In the genomic region with DNA sequence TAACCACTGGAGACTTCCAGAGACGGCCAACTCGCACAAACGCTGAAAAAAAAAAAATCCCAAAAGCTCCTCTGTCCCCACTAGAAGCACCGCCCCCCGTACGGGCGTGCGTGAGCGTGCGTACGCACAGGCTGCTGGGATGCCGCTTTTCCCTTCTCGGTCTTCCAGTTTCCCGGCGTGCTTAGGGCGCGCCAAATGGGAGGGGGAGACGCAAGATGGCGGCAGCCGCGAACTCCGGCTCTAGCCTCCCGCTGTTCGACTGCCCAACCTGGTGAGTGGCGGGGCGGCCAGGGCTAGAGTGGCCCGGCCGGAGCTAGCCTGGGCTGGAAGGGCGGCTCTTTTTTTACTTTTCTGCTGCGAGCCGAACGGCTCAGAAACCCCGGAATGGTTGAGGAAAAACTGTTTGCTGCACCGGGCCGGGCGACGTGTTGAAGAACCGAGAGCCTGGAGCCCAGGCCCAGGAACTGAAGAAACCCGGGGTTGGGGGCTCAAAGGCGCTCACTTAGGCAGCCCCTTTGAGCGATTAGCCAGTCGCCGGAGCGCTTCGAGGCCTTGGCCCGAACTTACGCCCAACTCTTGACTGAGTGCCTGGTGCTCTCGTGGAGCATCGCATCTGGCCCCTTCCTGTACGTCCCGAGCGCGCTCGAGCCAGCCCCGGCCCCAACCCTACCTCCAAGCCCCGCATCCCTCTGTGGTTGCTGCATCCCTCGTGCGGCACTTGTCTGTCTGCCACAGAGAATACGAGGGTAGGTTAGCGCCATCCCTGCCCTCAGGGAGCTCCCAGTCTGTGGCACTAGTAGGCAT, we compare ENCODE assay signal across 1 cellular context.
TF ChIP-seq lines count a peak whose summit lies in the region.

A gene (plus strand): TSS at position 162 of the 804 bp plus-strand sequence. CDS start 54 bp downstream, at position 216.

TF ChIP-seq in SK-N-SH, 30 proteins besides CTCF, POLR2A, EP300 and RAD21 (continued from another document):
- TF ChIP-seq, protein P1, sequence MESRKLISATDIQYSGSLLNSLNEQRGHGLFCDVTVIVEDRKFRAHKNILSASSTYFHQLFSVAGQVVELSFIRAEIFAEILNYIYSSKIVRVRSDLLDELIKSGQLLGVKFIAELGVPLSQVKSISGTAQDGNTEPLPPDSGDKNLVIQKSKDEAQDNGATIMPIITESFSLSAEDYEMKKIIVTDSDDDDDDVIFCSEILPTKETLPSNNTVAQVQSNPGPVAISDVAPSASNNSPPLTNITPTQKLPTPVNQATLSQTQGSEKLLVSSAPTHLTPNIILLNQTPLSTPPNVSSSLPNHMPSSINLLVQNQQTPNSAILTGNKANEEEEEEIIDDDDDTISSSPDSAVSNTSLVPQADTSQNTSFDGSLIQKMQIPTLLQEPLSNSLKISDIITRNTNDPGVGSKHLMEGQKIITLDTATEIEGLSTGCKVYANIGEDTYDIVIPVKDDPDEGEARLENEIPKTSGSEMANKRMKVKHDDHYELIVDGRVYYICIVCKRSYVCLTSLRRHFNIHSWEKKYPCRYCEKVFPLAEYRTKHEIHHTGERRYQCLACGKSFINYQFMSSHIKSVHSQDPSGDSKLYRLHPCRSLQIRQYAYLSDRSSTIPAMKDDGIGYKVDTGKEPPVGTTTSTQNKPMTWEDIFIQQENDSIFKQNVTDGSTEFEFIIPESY (IDR thresholded peaks at IDR 0.05; ENCODE audit: borderline replicate concordance, low read depth): peak; percentile 53; the same call in 1 of the 2 replicates
- TF ChIP-seq CHD2 (IDR thresholded peaks at IDR 0.05; ENCODE audit: low read length, partially characterized antibody) (peak; percentile 70), YY1 (IDR thresholded peaks at IDR 0.05; ENCODE audit: low read depth) (peak; percentile 98), FOXJ3 (CRISPR knock-in tag; IDR thresholded peaks at IDR 0.05) (no peak), RCOR1 (IDR thresholded peaks at IDR 0.05; ENCODE audit: low read length) (no peak), NFIC (IDR thresholded peaks at IDR 0.05; ENCODE audit: borderline replicate concordance) (peak; percentile 27; the same call in 1 of the 2 replicates), JUND (IDR thresholded peaks at IDR 0.05) (peak; percentile 38; the same call in 1 of the 2 replicates), FOXM1 (IDR thresholded peaks at IDR 0.05; ENCODE audit: low read depth) (no peak), TCF12 (IDR thresholded peaks at IDR 0.05) (peak; percentile 44; the same call in 1 of the 2 replicates), SMC3 (IDR thresholded peaks at IDR 0.05; ENCODE audit: low read depth, low read length) (no peak), TAF1 (IDR thresholded peaks at IDR 0.05; ENCODE audit: borderline replicate concordance, low read depth, low read length) (peak; percentile 100), NRF1 (IDR thresholded peaks at IDR 0.05; ENCODE audit: low read depth, low read length) (peak; percentile 77)
- TF ChIP-seq, protein P2, sequence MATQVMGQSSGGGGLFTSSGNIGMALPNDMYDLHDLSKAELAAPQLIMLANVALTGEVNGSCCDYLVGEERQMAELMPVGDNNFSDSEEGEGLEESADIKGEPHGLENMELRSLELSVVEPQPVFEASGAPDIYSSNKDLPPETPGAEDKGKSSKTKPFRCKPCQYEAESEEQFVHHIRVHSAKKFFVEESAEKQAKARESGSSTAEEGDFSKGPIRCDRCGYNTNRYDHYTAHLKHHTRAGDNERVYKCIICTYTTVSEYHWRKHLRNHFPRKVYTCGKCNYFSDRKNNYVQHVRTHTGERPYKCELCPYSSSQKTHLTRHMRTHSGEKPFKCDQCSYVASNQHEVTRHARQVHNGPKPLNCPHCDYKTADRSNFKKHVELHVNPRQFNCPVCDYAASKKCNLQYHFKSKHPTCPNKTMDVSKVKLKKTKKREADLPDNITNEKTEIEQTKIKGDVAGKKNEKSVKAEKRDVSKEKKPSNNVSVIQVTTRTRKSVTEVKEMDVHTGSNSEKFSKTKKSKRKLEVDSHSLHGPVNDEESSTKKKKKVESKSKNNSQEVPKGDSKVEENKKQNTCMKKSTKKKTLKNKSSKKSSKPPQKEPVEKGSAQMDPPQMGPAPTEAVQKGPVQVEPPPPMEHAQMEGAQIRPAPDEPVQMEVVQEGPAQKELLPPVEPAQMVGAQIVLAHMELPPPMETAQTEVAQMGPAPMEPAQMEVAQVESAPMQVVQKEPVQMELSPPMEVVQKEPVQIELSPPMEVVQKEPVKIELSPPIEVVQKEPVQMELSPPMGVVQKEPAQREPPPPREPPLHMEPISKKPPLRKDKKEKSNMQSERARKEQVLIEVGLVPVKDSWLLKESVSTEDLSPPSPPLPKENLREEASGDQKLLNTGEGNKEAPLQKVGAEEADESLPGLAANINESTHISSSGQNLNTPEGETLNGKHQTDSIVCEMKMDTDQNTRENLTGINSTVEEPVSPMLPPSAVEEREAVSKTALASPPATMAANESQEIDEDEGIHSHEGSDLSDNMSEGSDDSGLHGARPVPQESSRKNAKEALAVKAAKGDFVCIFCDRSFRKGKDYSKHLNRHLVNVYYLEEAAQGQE (IDR thresholded peaks at IDR 0.05; ENCODE audit: low read depth, low read length): peak; percentile 73
- TF ChIP-seq, protein P3, sequence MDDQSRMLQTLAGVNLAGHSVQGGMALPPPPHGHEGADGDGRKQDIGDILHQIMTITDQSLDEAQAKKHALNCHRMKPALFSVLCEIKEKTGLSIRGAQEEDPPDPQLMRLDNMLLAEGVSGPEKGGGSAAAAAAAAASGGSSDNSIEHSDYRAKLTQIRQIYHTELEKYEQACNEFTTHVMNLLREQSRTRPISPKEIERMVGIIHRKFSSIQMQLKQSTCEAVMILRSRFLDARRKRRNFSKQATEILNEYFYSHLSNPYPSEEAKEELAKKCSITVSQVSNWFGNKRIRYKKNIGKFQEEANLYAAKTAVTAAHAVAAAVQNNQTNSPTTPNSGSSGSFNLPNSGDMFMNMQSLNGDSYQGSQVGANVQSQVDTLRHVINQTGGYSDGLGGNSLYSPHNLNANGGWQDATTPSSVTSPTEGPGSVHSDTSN (IDR thresholded peaks at IDR 0.05): peak; percentile 26; the same call in 1 of the 2 replicates
TF ChIP-seq in SK-N-SH: peak in this region for 19.
